19 cellular contexts compared by ENCODE assay signal in genomic region chr2:203996692-203997091, GRCh38.
"Had no signal": no experiment of that assay in that cellular context is flagged by ENCODE, and none has a peak within 500 bp of the region (broad histone marks: within the 10 kb centered on the region; RNA-seq: fewer than 3 reads in every experiment).

No MANE protein-coding gene starts in this region.

- H3K36me3 Mint-ChIP-seq: stimulated activated naive B cell treated with anti-CD40 and anti-IgM and Interleukin-4, amounts not matched to agents 10 μg/mL and 1 μg/mL and 100 μg/mL, for 72 hours had no signal

- H3K9me3 Mint-ChIP-seq: nephron progenitor cell; stimulated activated naive B cell treated with anti-CD40 and anti-IgM and Interleukin-4, amounts not matched to agents 10 μg/mL and 1 μg/mL and 100 μg/mL, for 72 hours had no signal

- DNase-seq: cortex of kidney; dorsolateral prefrontal cortex; effector CD8-positive, alpha-beta T cell; foreskin melanocyte; heart left ventricle; hippocampal formation; left colon; left ventricle myocardium superior; mesenchymal stem cell; midbrain; nephron progenitor cell; psoas muscle; retina; stimulated activated CD4-positive, alpha-beta T cell treated with anti-CD3 and anti-CD28 coated beads, Interleukin-2, amount 100 ng/mL, for 24 hours; stimulated activated CD4-positive, alpha-beta T cell treated with anti-CD3 and anti-CD28 coated beads, Interleukin-4, amount 100 ng/mL, for 4 hours; stimulated activated naive B cell treated with anti-CD40 and anti-IgM and Interleukin-4, amounts not matched to agents 10 μg/mL and 1 μg/mL and 100 μg/mL, for 72 hours had no signal

- H3K9me3 ChIP-seq: heart left ventricle, neutrophil, psoas muscle had no signal

- H3K4me1 Mint-ChIP-seq: nephron progenitor cell; stimulated activated naive B cell treated with anti-CD40 and anti-IgM and Interleukin-4, amounts not matched to agents 10 μg/mL and 1 μg/mL and 100 μg/mL, for 72 hours had no signal

- H3K4me3 Mint-ChIP-seq: nephron progenitor cell; stimulated activated naive B cell treated with anti-CD40 and anti-IgM and Interleukin-4, amounts not matched to agents 10 μg/mL and 1 μg/mL and 100 μg/mL, for 72 hours had no signal

- H3K27ac ChIP-seq: dorsolateral prefrontal cortex, heart left ventricle, neutrophil, psoas muscle had no signal

- H3K27ac Mint-ChIP-seq: nephron progenitor cell; stimulated activated naive B cell treated with anti-CD40 and anti-IgM and Interleukin-4, amounts not matched to agents 10 μg/mL and 1 μg/mL and 100 μg/mL, for 72 hours had no signal

- H3K36me3 ChIP-seq: heart left ventricle, neutrophil had no signal

- ATAC-seq: heart left ventricle; left colon; left ventricle myocardium superior; psoas muscle; sciatic nerve; stimulated activated naive B cell treated with anti-CD40 and anti-IgM and Interleukin-4, amounts not matched to agents 10 μg/mL and 1 μg/mL and 100 μg/mL, for 72 hours had no signal

- H3K27me3 ChIP-seq: heart left ventricle, neutrophil had no signal

- H3K4me1 ChIP-seq: psoas muscle had no signal

- H3K4me3 ChIP-seq: dorsolateral prefrontal cortex, heart left ventricle, lung, psoas muscle had no signal
